Comparison of ENCODE assay signal across 8 cellular contexts in genomic region chr9:121075251-121076036, GRCh38. TPM values are rescaled to one million over a fixed set of nuclear protein-coding genes. Genes with fewer than 3 reads are reported as not detected.
A peak's percentile ranks its signal among the peaks of the same experiment; 100 is the strongest.
DNase-seq lines count a peak whose midpoint lies in the region; ATAC-seq, FAIRE-seq and TF ChIP-seq lines count a peak whose summit lies in the region.

No MANE protein-coding gene starts in this region.

- no peaks in the 10 kb centered on the region for H3K9me3 Mint-ChIP-seq in nephron

- H3K27me3 Mint-ChIP-seq in nephron (ENCODE audit: low read depth) = no peaks in the 10 kb centered on the region

- ATAC-seq in HG03045 (IDR thresholded peaks at IDR 0.05; ENCODE audit: unreplicated experiment) = peak; percentile 14

- peak; percentile 61 for FAIRE-seq in GM12892 (lab: Jason Lieb, UNC)

- H3K9me3 ChIP-seq in SJCRH30 (replicated peaks) = no peaks in the 10 kb centered on the region
- no peaks in the 10 kb centered on the region for H3K9me3 ChIP-seq in effector memory CD4-positive, alpha-beta T cell (ENCODE audit: control insufficient read depth, low read length)

- H3K36me3 Mint-ChIP-seq in nephron (ENCODE audit: low read depth) = no peaks in the 10 kb centered on the region

- H3K27ac Mint-ChIP-seq in nephron = peak overlapping the region; percentile 84 to 98 (median 97)

- peaks cover 19% of the 10 kb centered on the region for H3K4me1 Mint-ChIP-seq in nephron

- H3K27ac ChIP-seq in SJCRH30 = peak overlapping the region; percentile 98
- peak overlapping the region; percentile 86 for H3K27ac ChIP-seq in effector memory CD4-positive, alpha-beta T cell (ENCODE audit: insufficient read depth, low read length, poor library complexity, severe bottlenecking)

- DNase-seq in AG10803 (ENCODE audit: low read depth) = peak; percentile 26
- no peak for DNase-seq in GM12892 (ENCODE audit: insufficient read length)
- DNase-seq in SJCRH30 = no peak
- DNase-seq in effector memory CD4-positive, alpha-beta T cell = no peak
- no peak for DNase-seq in NCI-H187 treated with DMSO at 0.1 percent for 48 hours (lab: John Stamatoyannopoulos, UW)
- no peak for DNase-seq in iPS-NIHi11 (ENCODE audit: low spot score)

- H3K4me1 ChIP-seq in SJCRH30 = peaks cover 4% of the 10 kb centered on the region
- peaks cover 7% of the 10 kb centered on the region for H3K4me1 ChIP-seq in effector memory CD4-positive, alpha-beta T cell (ENCODE audit: control insufficient read depth, insufficient read depth, low read length, poor library complexity, severe bottlenecking)

- no peak for TF ChIP-seq POLR2A in GM12892 (IDR thresholded peaks at IDR 0.05; ENCODE audit: low read depth, low read length)

- peak overlapping the region; percentile 83 for H3K4me3 ChIP-seq in AG10803 (ENCODE audit: low read length)
- H3K4me3 ChIP-seq in SJCRH30 = peak overlapping the region; percentile 95
- peak overlapping the region; percentile 96 for H3K4me3 ChIP-seq in effector memory CD4-positive, alpha-beta T cell (ENCODE audit: insufficient read depth, low read depth, low read length, poor library complexity, severe bottlenecking)

- H3K36me3 ChIP-seq in SJCRH30 = no peaks in the 10 kb centered on the region
- H3K36me3 ChIP-seq in effector memory CD4-positive, alpha-beta T cell (ENCODE audit: control insufficient read depth, insufficient read depth, low read length) = peaks cover 3% of the 10 kb centered on the region

- peak overlapping the region; percentile 98 to 100 (median 98) for H3K4me3 Mint-ChIP-seq in nephron

- TF ChIP-seq CTCF in AG10803 (conservative IDR thresholded peaks at IDR 0.05; ENCODE audit: low read length) (no peak; the same call in 1 of the 2 replicates), nephron (IDR thresholded peaks at IDR 0.05; ENCODE audit: unreplicated experiment in 3 of 3) (no peak)

- no peaks in the 10 kb centered on the region for H3K27me3 ChIP-seq in SJCRH30
- H3K27me3 ChIP-seq in effector memory CD4-positive, alpha-beta T cell (replicated peaks; ENCODE audit: control insufficient read depth, insufficient read depth, low read length, poor library complexity, severe bottlenecking) = no peaks in the 10 kb centered on the region

RNA-seq across cellular contexts. Expression of gene CNTRL, which starts 0.7 kb away (rescaled TPM):
- 35.5 TPM for polyA plus RNA-seq in GM12892 (2012; ENCODE audit: missing spikeins)
- 32.8 and 40.6 TPM in 2 replicates for total RNA-seq in SJCRH30 (2014; rRNA removed; shearing (Covaris generic))

RNA-seq across cellular contexts. Expression of gene C5, which starts 25.4 kb away (rescaled TPM):
- 1.0 TPM for polyA plus RNA-seq in GM12892 (2012; ENCODE audit: missing spikeins)
- total RNA-seq in SJCRH30 (2014; rRNA removed; shearing (Covaris generic)) = 2.6 and 3.0 TPM in 2 replicates
